ENCODE assay signal across 8 cellular contexts in genomic region chr14:103910262-103910935, GRCh38. TPM values are rescaled to one million over a fixed set of nuclear protein-coding genes. Genes with fewer than 3 reads are reported as not detected.
DNase-seq lines count a peak whose midpoint lies in the region; ATAC-seq lines count a peak whose summit lies in the region.

No MANE protein-coding gene starts in this region.

- no peaks in the 10 kb centered on the region for H3K9me3 Mint-ChIP-seq in CD8-positive, alpha-beta memory T cell

- peaks cover 12% of the 10 kb centered on the region for H3K36me3 ChIP-seq in CD8-positive, alpha-beta memory T cell (ENCODE audit: insufficient read depth, low read length)
- peaks cover 38% of the 10 kb centered on the region for H3K36me3 ChIP-seq in effector memory CD4-positive, alpha-beta T cell (ENCODE audit: control insufficient read depth, insufficient read depth, low read length)

- H3K4me3 Mint-ChIP-seq in CD8-positive, alpha-beta memory T cell: peak overlapping the region; percentile 28 to 85 (median 82)

- H3K27ac ChIP-seq in CD8-positive, alpha-beta memory T cell (ENCODE audit: low read depth, low read length): no peak overlapping the region
- no peak overlapping the region for H3K27ac ChIP-seq in effector memory CD4-positive, alpha-beta T cell (ENCODE audit: insufficient read depth, low read length, poor library complexity, severe bottlenecking)

- H3K4me1 ChIP-seq in CD8-positive, alpha-beta memory T cell (ENCODE audit: insufficient read depth, low read length): peaks cover 22% of the 10 kb centered on the region
- no peaks in the 10 kb centered on the region for H3K4me1 ChIP-seq in effector memory CD4-positive, alpha-beta T cell (ENCODE audit: control insufficient read depth, insufficient read depth, low read length, poor library complexity, severe bottlenecking)

- H3K9me3 ChIP-seq in CD8-positive, alpha-beta memory T cell (ENCODE audit: low read length): no peaks in the 10 kb centered on the region
- H3K9me3 ChIP-seq in effector memory CD4-positive, alpha-beta T cell (ENCODE audit: control insufficient read depth, low read length): no peaks in the 10 kb centered on the region

- H3K4me1 Mint-ChIP-seq in CD8-positive, alpha-beta memory T cell: peaks cover 20 to 28% (median 23%) of the 10 kb centered on the region in 3 donors

- H3K36me3 Mint-ChIP-seq in CD8-positive, alpha-beta memory T cell: peaks cover 0 to 38% (median 6%) of the 10 kb centered on the region in 3 donors

- ATAC-seq in HG03066 (IDR thresholded peaks at IDR 0.05; ENCODE audit: low read depth, unreplicated experiment) (peak; percentile 68), HG03442 (IDR thresholded peaks at IDR 0.05; ENCODE audit: unreplicated experiment) (no peak)

- peak overlapping the region; percentile 22 to 89 (median 80) for H3K27ac Mint-ChIP-seq in CD8-positive, alpha-beta memory T cell

- H3K27me3 ChIP-seq in CD8-positive, alpha-beta memory T cell (ENCODE audit: insufficient read depth, low read length, poor library complexity, severe bottlenecking): no peaks in the 10 kb centered on the region
- no peaks in the 10 kb centered on the region for H3K27me3 ChIP-seq in effector memory CD4-positive, alpha-beta T cell (replicated peaks; ENCODE audit: control insufficient read depth, insufficient read depth, low read length, poor library complexity, severe bottlenecking)

- H3K4me3 ChIP-seq in CD8-positive, alpha-beta memory T cell (ENCODE audit: low read length): peak overlapping the region; percentile 36
- H3K4me3 ChIP-seq in effector memory CD4-positive, alpha-beta T cell (ENCODE audit: insufficient read depth, low read depth, low read length, poor library complexity, severe bottlenecking): peak overlapping the region; percentile 17

- POLR2A ChIA-PET in CD8-positive, alpha-beta memory T cell (lab: Charles Lee): interaction anchor here (0.8 to 1.0 kb wide), 3 partner anchors 10 to 102 kb away, joined by 3 to 6 read pairs (median 3); no protein-coding TSS in a partner anchor

- H3K27me3 Mint-ChIP-seq in CD8-positive, alpha-beta memory T cell: no peaks in the 10 kb centered on the region

- DNase-seq in CD8-positive, alpha-beta memory T cell: peak; percentile 56 to 79 (median 64)
- DNase-seq in NCI-H526 (lab: John Stamatoyannopoulos, UW): peak; percentile 85 to 95
- DNase-seq in activated CD8-positive, alpha-beta memory T cell treated with anti-CD3 and anti-CD28 coated beads for 1 hour (ENCODE audit: extremely low read depth in 1 of 2, low read depth in 1 of 2): peak; percentile 37 to 50
- peak; percentile 37 to 57 (median 48) for DNase-seq in effector memory CD4-positive, alpha-beta T cell
- peak; percentile 73 to 87 for DNase-seq in lung microvascular endothelial cell (ENCODE audit: low read depth in 2 of 2)
- peak; percentile 33 for DNase-seq in stimulated activated CD8-positive, alpha-beta memory T cell treated with anti-CD3 and anti-CD28 coated beads, Interleukin-12 subunit alpha, Interleukin-12 subunit beta, amount 100 ng/mL, for 24 hours (ENCODE audit: extremely low read depth)

- CTCF ChIA-PET in CD8-positive, alpha-beta memory T cell (lab: Charles Lee): interaction anchor here (0.7 to 5.6 kb wide), 12 partner anchors 9 to 113 kb away, joined by 3 to 56 read pairs (median 6); a partner anchor contains a TSS

RNA-seq across cellular contexts. Expression of gene TDRD9, which starts 17.9 kb away (rescaled TPM):
- total RNA-seq in CD8-positive, alpha-beta memory T cell: under 1 TPM; 0.44 to 0.46 TPM
- 1.3 TPM for polyA plus RNA-seq in CD8-positive, alpha-beta memory T cell
- total RNA-seq in lung microvascular endothelial cell: under 0.01 and 0.99 TPM in 2 replicates

RNA-seq across cellular contexts. Expression of gene RD3L, which starts 31.9 kb away (rescaled TPM):
- not detected for total RNA-seq in CD8-positive, alpha-beta memory T cell
- not detected for polyA plus RNA-seq in CD8-positive, alpha-beta memory T cell
- total RNA-seq in lung microvascular endothelial cell: not detected in 2 replicates

Comparison
In these comparisons a context has a peak if more than half of its experiments do, and no peak if none do; other contexts are left out.
1. DNase-seq: peak in every context shown above with its lines; median percentile 90 in NCI-H526; 80 in lung microvascular endothelial cell; 64 in CD8-positive, alpha-beta memory T cell; 48 in effector memory CD4-positive, alpha-beta T cell; 44 in activated CD8-positive, alpha-beta memory T cell treated with anti-CD3 and anti-CD28 coated beads for 1 hour; 33 in stimulated activated CD8-positive, alpha-beta memory T cell treated with anti-CD3 and anti-CD28 coated beads, Interleukin-12 subunit alpha, Interleukin-12 subunit beta, amount 100 ng/mL, for 24 hours.